8 cellular contexts compared by ENCODE assay signal in the genomic region with DNA sequence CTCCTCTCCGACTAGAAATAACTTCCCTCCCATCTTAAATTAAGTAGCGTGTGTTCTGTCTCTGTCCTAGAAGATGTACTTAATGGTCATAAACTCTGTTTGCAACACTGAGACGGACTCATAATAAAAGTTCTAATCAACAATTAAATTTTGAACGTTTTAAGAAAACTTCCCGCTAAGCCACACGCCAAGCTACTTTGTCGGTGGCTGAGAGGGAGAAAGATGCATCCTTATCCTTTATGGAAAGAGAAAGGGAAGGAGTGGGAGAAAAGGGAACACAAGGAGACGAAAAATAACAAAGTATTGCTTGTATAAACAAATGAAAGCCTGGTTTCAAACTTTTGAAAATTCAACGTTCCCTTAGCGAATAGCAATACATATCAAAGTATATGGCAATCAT. TPM values are rescaled to one million over a fixed set of nuclear protein-coding genes. Genes with fewer than 3 reads are reported as not detected.
A peak's percentile ranks its signal among the peaks of the same experiment; 100 is the strongest.
DNase-seq lines count a peak whose midpoint lies in the region; ATAC-seq and TF ChIP-seq lines count a peak whose summit lies in the region.

No MANE protein-coding gene starts in this region.

- peaks cover 4 to 5% of the 10 kb centered on the region in 2 donors for H3K4me1 ChIP-seq in duodenal mucosa (ENCODE audit: control insufficient read depth in 1 of 2, insufficient read depth in 2 of 2, low read length in 2 of 2)
- H3K4me1 ChIP-seq in osteoblast (ENCODE audit: insufficient read depth, low read length): peaks cover 18% of the 10 kb centered on the region

- H3K4me2 ChIP-seq in osteoblast (ENCODE audit: insufficient read depth, low read length): peak overlapping the region; percentile 94

- no peaks in the 10 kb centered on the region for H3K9me3 ChIP-seq in duodenal mucosa (ENCODE audit: control insufficient read depth in 1 of 2, low read length in 2 of 2)
- H3K9me3 ChIP-seq in osteoblast (ENCODE audit: low read depth, low read length): no peaks in the 10 kb centered on the region

- no peaks in the 10 kb centered on the region for H3K36me3 ChIP-seq in duodenal mucosa (ENCODE audit: control insufficient read depth in 1 of 2, insufficient read depth in 2 of 2, low read length in 2 of 2)
- peaks cover 3% of the 10 kb centered on the region for H3K36me3 ChIP-seq in osteoblast (ENCODE audit: insufficient read depth, low read length)

- peak; percentile 26 for DNase-seq in EL
- peak; percentile 53 for DNase-seq in NAMALWA (ENCODE audit: low spot score)
- peak; percentile 56 for DNase-seq in osteoblast (ENCODE audit: insufficient read length, low spot score, missing footprints)
- no peak for DNase-seq in HK-2 (ENCODE audit: unreplicated experiment)
- no peak for DNase-seq in NCI-H2171 (lab: John Stamatoyannopoulos, UW)

- peaks cover 56% of the 10 kb centered on the region for H3K79me2 ChIP-seq in osteoblast (ENCODE audit: insufficient read depth, low read length)

- no peaks in the 10 kb centered on the region for H4K20me1 ChIP-seq in osteoblast (ENCODE audit: insufficient read depth, low read length)

- H2AFZ ChIP-seq in osteoblast (ENCODE audit: low read length): peak overlapping the region; percentile 84

- peak overlapping the region; percentile 76 for H3K27ac ChIP-seq in duodenal mucosa (ENCODE audit: low read depth, low read length)
- H3K27ac ChIP-seq in osteoblast (ENCODE audit: low read depth, low read length): peak overlapping the region; percentile 84

- H3K27me3 ChIP-seq in duodenal mucosa (ENCODE audit: control insufficient read depth in 1 of 2, insufficient read depth in 2 of 2, low read length in 2 of 2): peaks cover 3 to 30% of the 10 kb centered on the region in 2 donors
- H3K27me3 ChIP-seq in osteoblast (ENCODE audit: insufficient read depth, low read length): no peaks in the 10 kb centered on the region

- H3K9ac ChIP-seq in duodenal mucosa (ENCODE audit: low read depth in 1 of 2, low read length in 2 of 2): peak overlapping the region; percentile 6 to 42

- ATAC-seq in GM19452 (IDR thresholded peaks at IDR 0.05; ENCODE audit: unreplicated experiment): no peak
- no peak for ATAC-seq in GM18519 (IDR thresholded peaks at IDR 0.05; ENCODE audit: low FRiP score, unreplicated experiment)

- TF ChIP-seq CTCF in osteoblast (IDR thresholded peaks at IDR 0.05; ENCODE audit: extremely low read depth, low read depth, low read length): no peak

- H3K4me3 ChIP-seq in duodenal mucosa (ENCODE audit: low read depth in 1 of 2, low read length in 2 of 2) (peak overlapping the region; percentile 67 to 72), osteoblast (ENCODE audit: insufficient read depth, low read length) (peak overlapping the region; percentile 86)

RNA-seq across cellular contexts. Expression of gene GNB4, which starts 0.9 kb away (rescaled TPM):
- total RNA-seq in osteoblast: 79.3 and 92.3 TPM in 2 replicates

Comparison
In these comparisons a context has a peak if more than half of its experiments do, and no peak if none do; other contexts are left out.
1. DNase-seq: peak in EL (single experiment), NAMALWA (single experiment) and osteoblast (single experiment); none in HK-2 (single experiment) and NCI-H2171 (single experiment).